ENCODE assay signal across 7 cellular contexts in genomic region chr1:35191429-35192055, GRCh38. TPM values are rescaled to one million over a fixed set of nuclear protein-coding genes. Genes with fewer than 3 reads are reported as not detected.
A peak's percentile ranks its signal among the peaks of the same experiment; 100 is the strongest.
DNase-seq lines count a peak whose midpoint lies in the region; ATAC-seq and TF ChIP-seq lines count a peak whose summit lies in the region.

No MANE protein-coding gene starts in this region.

- H3K36me3 ChIP-seq in stomach, result peaks cover 44 to 49% (median 47%) of the 10 kb centered on the region in 4 donors

- TF ChIP-seq CTCF in stomach (IDR thresholded peaks at IDR 0.05), result no peak

- H3K4me3 Mint-ChIP-seq in activated T-helper 1 cell treated with anti-CD3 and anti-CD28 coated beads, Interleukin-12 subunit alpha, Interleukin-12 subunit beta, Interleukin-2, Interleukin-4 antibody, amounts not matched to agents 30 ng/mL and 10 ng/mL and 1 ng/mL, durations not matched to agents 14 hours and 24 hours and 36 hours, result peak overlapping the region; percentile 94

- 0 to 2% (median 0%) methylated on average over 25 of the region's 25 CpGs for WGBS in stomach, 5 donors

- peaks cover 43 to 61% (median 52%) of the 10 kb centered on the region in 4 donors for H3K4me1 ChIP-seq in stomach

- H3K27me3 Mint-ChIP-seq in activated T-helper 1 cell treated with anti-CD3 and anti-CD28 coated beads, Interleukin-12 subunit alpha, Interleukin-12 subunit beta, Interleukin-2, Interleukin-4 antibody, amounts not matched to agents 30 ng/mL and 10 ng/mL and 1 ng/mL, durations not matched to agents 14 hours and 24 hours and 36 hours (ENCODE audit: insufficient read depth), result peaks cover 3% of the 10 kb centered on the region

- DNase-seq in activated T-helper 1 cell treated with anti-CD3 and anti-CD28 coated beads, Interleukin-12 subunit alpha, Interleukin-12 subunit beta, Interleukin-2, Interleukin-4 antibody, amounts not matched to agents 30 ng/mL and 10 ng/mL and 1 ng/mL, durations not matched to agents 14 hours and 24 hours and 36 hours (ENCODE audit: low spot score), result no peak
- DNase-seq in stomach (no peak), MV-4-11 (lab: John Stamatoyannopoulos, UW) (no peak), NCI-H748 treated with DMSO at 0.1 percent for 48 hours (lab: John Stamatoyannopoulos, UW) (no peak)

- H3K4me1 Mint-ChIP-seq in activated T-helper 1 cell treated with anti-CD3 and anti-CD28 coated beads, Interleukin-12 subunit alpha, Interleukin-12 subunit beta, Interleukin-2, Interleukin-4 antibody, amounts not matched to agents 30 ng/mL and 10 ng/mL and 1 ng/mL, durations not matched to agents 14 hours and 24 hours and 36 hours (ENCODE audit: low read depth), result peaks cover 52% of the 10 kb centered on the region

- TF ChIP-seq EP300 in stomach (IDR thresholded peaks at IDR 0.05), result no peak

- H3K9me3 Mint-ChIP-seq in activated T-helper 1 cell treated with anti-CD3 and anti-CD28 coated beads, Interleukin-12 subunit alpha, Interleukin-12 subunit beta, Interleukin-2, Interleukin-4 antibody, amounts not matched to agents 30 ng/mL and 10 ng/mL and 1 ng/mL, durations not matched to agents 14 hours and 24 hours and 36 hours, result no peaks in the 10 kb centered on the region

- H3K27ac Mint-ChIP-seq in activated T-helper 1 cell treated with anti-CD3 and anti-CD28 coated beads, Interleukin-12 subunit alpha, Interleukin-12 subunit beta, Interleukin-2, Interleukin-4 antibody, amounts not matched to agents 30 ng/mL and 10 ng/mL and 1 ng/mL, durations not matched to agents 14 hours and 24 hours and 36 hours, result peak overlapping the region; percentile 89

- no peaks in the 10 kb centered on the region for H3K27me3 ChIP-seq in stomach

- H3K36me3 Mint-ChIP-seq in activated T-helper 1 cell treated with anti-CD3 and anti-CD28 coated beads, Interleukin-12 subunit alpha, Interleukin-12 subunit beta, Interleukin-2, Interleukin-4 antibody, amounts not matched to agents 30 ng/mL and 10 ng/mL and 1 ng/mL, durations not matched to agents 14 hours and 24 hours and 36 hours (ENCODE audit: low read depth), result peaks cover 53% of the 10 kb centered on the region

- no peak for TF ChIP-seq POLR2A in stomach (IDR thresholded peaks at IDR 0.05)

- ATAC-seq in HG02973 (IDR thresholded peaks at IDR 0.05; ENCODE audit: unreplicated experiment), result peak; percentile 1
- ATAC-seq in GM21619 (IDR thresholded peaks at IDR 0.05; ENCODE audit: unreplicated experiment), result no peak

- H3K9me3 ChIP-seq in iPS-18c (ENCODE audit: control insufficient read depth, insufficient read depth, low read length), result no peaks in the 10 kb centered on the region
- no peaks in the 10 kb centered on the region for H3K9me3 ChIP-seq in stomach

- peak overlapping the region; percentile 99 for H3K4me3 ChIP-seq in iPS-18c (ENCODE audit: insufficient read depth, low read depth, low read length)
- H3K4me3 ChIP-seq in stomach, result peak overlapping the region; percentile 79 to 100 (median 95)

- peak overlapping the region; percentile 98 to 100 (median 99) for H3K27ac ChIP-seq in stomach

- intact Hi-C loops in activated T-helper 1 cell treated with anti-CD3 and anti-CD28 coated beads, Interleukin-12 subunit alpha, Interleukin-12 subunit beta, Interleukin-2, Interleukin-4 antibody, amounts not matched to agents 30 ng/mL and 10 ng/mL and 1 ng/mL, durations not matched to agents 14 hours and 24 hours and 36 hours (cut with micrococcal nuclease), result loop anchor here (2.0 to 5.0 kb wide), 6 partner anchors 316 to 577 kb away; partner anchors contain the start of genes C1orf216, CLSPN, KIAA0319L and NCDN
- intact Hi-C loops in stomach (cut with DNase I; ENCODE audit: low total_unique reads), result no loop called here

RNA-seq across cellular contexts. Expression of gene SFPQ, which starts 1.4 kb away (rescaled TPM):
- 398 and 404 TPM in 2 replicates for total RNA-seq in activated T-helper 1 cell treated with anti-CD3 and anti-CD28 coated beads, Interleukin-12 subunit alpha, Interleukin-12 subunit beta, Interleukin-2, Interleukin-4 antibody, amounts not matched to agents 30 ng/mL and 10 ng/mL and 1 ng/mL, durations not matched to agents 14 hours and 24 hours and 36 hours
- total RNA-seq in stomach, result 100 to 1,000 TPM; 201 to 523 (median 223) TPM
- 100 to 1,000 TPM in 2 of 3 donors, 10 to 100 TPM in 1; 86.8 to 174 (median 158) TPM for polyA plus RNA-seq in stomach
